ENCODE assay signal across 1 cellular context in genomic region chr6:148997863-148998262, GRCh38.
TF ChIP-seq lines count a peak whose summit lies in the region.

No MANE protein-coding gene starts in this region.

TF ChIP-seq in K562, 482 proteins besides CTCF, POLR2A, EP300 and RAD21:
- TF ChIP-seq SRF (CRISPR knock-in tag; IDR thresholded peaks at IDR 0.05) (no peak), SMARCA5 (IDR thresholded peaks at IDR 0.05) (no peak), ZFP1 (CRISPR knock-in tag; IDR thresholded peaks at IDR 0.05) (no peak)
